9 cellular contexts compared by ENCODE assay signal in the genomic region with DNA sequence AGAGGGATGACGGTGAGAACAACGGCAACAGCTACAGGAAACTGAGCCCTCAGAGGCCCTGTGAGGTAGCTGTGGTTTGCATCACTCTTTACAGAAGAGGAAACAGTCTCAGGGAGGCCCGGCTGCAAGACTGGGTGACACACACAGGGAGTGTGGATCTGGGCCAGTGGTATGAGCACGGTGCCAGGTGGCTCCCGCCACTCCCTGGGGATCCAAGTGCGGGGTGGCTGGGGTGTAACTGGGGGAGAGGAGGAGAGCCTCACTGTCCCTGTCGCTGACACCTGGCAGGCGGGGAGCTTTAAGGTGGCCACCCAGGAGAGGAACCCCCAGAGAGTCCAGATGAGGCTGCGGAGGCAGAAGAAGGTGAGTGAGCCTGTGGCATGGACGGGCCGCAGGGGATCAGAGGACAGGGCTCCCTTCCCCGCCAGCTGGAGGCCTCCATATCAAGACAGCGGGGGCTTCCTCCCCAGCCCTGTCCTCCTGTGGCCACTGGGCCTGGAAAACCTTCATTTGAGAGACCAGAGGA. TPM values are rescaled to one million over a fixed set of nuclear protein-coding genes. Genes with fewer than 3 reads are reported as not detected.
DNase-seq lines count a peak whose midpoint lies in the region; ATAC-seq and TF ChIP-seq lines count a peak whose summit lies in the region.
"Had no signal": no experiment of that assay in that cellular context is flagged by ENCODE, and none has a peak within 500 bp of the region (broad histone marks: within the 10 kb centered on the region; RNA-seq: fewer than 3 reads in every experiment).

No MANE protein-coding gene starts in this region.

- H4K91ac ChIP-seq in IMR-90 (ENCODE audit: insufficient read depth, low read depth, low read length), result no peak overlapping the region

- peaks cover 13 to 23% of the 10 kb centered on the region in 2 experiments; a peak in 3 of 4 replicates for H3K79me1 ChIP-seq in IMR-90 (ENCODE audit: low read depth in 1 of 2, low read length in 2 of 2)

- no peak overlapping the region for H3K27ac ChIP-seq in IMR-90 (ENCODE audit: insufficient read depth, low read length)
- peak overlapping the region; percentile 71 for H3K27ac ChIP-seq in lower lobe of right lung

- no peak for TF ChIP-seq RAD21 in IMR-90 (IDR thresholded peaks at IDR 0.05; ENCODE audit: low read length)

- H3K4me1 ChIP-seq in IMR-90 (ENCODE audit: control insufficient read depth, insufficient read depth, low read length) (peaks cover 14% of the 10 kb centered on the region), lower lobe of right lung (no peaks in the 10 kb centered on the region)

- no peak overlapping the region for H4K5ac ChIP-seq in IMR-90 (ENCODE audit: low read depth, low read length)

- TF ChIP-seq CTCF in IMR-90 (conservative IDR thresholded peaks at IDR 0.05; ENCODE audit: low read depth, low read length), result no peak
- TF ChIP-seq CTCF in lower lobe of right lung (IDR thresholded peaks at IDR 0.05), result no peak

- no peak overlapping the region for H3K4me2 ChIP-seq in IMR-90 (ENCODE audit: low read depth, low read length)

- no peak overlapping the region for H3K56ac ChIP-seq in IMR-90 (ENCODE audit: extremely low read depth, insufficient read depth, low read length)

- intact Hi-C loops in IMR-90 (cut with micrococcal nuclease) (no loop called here), lower lobe of right lung (cut with DNase I) (no loop called here)

- peaks cover 8% of the 10 kb centered on the region; the same call in 1 of the 2 replicates for H4K20me1 ChIP-seq in IMR-90 (ENCODE audit: insufficient read depth, low read length)

- H2BK5ac ChIP-seq in IMR-90 (ENCODE audit: low read depth, low read length, poor library complexity, severe bottlenecking), result no peak overlapping the region

- no peak overlapping the region for H2AK9ac ChIP-seq in IMR-90 (replicated peaks; ENCODE audit: low read depth, low read length, poor library complexity)

- no peak overlapping the region for H2BK120ac ChIP-seq in IMR-90 (ENCODE audit: low read depth, low read length)

- no peak overlapping the region for H2BK15ac ChIP-seq in IMR-90 (ENCODE audit: low read depth, low read length)

- peak; percentile 78 for ATAC-seq in GM19397 (IDR thresholded peaks at IDR 0.05; ENCODE audit: unreplicated experiment)
- ATAC-seq in IMR-90 (ENCODE audit: low read depth), result no peak
- ATAC-seq in lower lobe of right lung, result peak; percentile 82 to 83
- ATAC-seq in stimulated activated naive CD8-positive, alpha-beta T cell treated with anti-CD3 and anti-CD28 coated beads, Interleukin-15, Interleukin-2, amounts not matched to agents 100 U/mL and 50 U/mL, for 24 hours, result peak; percentile 99

- H3K9me1 ChIP-seq in IMR-90 (ENCODE audit: insufficient read depth, low read length), result peaks cover 23% of the 10 kb centered on the region

- dilution Hi-C loops in IMR-90 (cut with HindIII; ENCODE audit: low sequenced_read_pairs, unreplicated experiment), result no loop called here

- in situ Hi-C loops in IMR-90 (cut with MboI; ENCODE audit: low sequenced_read_pairs), result no loop called here

- no peak overlapping the region for H3K23ac ChIP-seq in IMR-90 (ENCODE audit: low read depth, low read length)

- WGBS in IMR-90 (ENCODE audit: extremely low coverage in 2 of 2, insufficient read length in 1 of 2), 2 experiments, result 83% methylated on average over 3 of the region's 13 CpGs; no CpG with 5 or more reads in 1 of the 2 experiments

- H3K14ac ChIP-seq in IMR-90 (replicated peaks; ENCODE audit: low read depth, low read length), result no peak overlapping the region

- H3K27me3 ChIP-seq in IMR-90 (ENCODE audit: control insufficient read depth, insufficient read depth, low read length) (no peaks in the 10 kb centered on the region), lower lobe of right lung (ENCODE audit: low read depth) (no peaks in the 10 kb centered on the region)

- H3K9me3 ChIP-seq in IMR-90 (ENCODE audit: control insufficient read depth, insufficient read depth, low read length) (no peaks in the 10 kb centered on the region), lower lobe of right lung (no peaks in the 10 kb centered on the region)

- H4K8ac ChIP-seq in IMR-90 (ENCODE audit: low read depth in 2 of 2, low read length in 2 of 2), result no peak overlapping the region

- peak; percentile 56 for DNase-seq in IMR-90
- peak; percentile 69 for DNase-seq in activated T-cell treated with anti-CD3 and anti-CD28 coated beads for 24 hours (ENCODE audit: low read depth)
- peak; percentile 66 for DNase-seq in lower lobe of right lung
- DNase-seq in stimulated activated naive CD8-positive, alpha-beta T cell treated with anti-CD3 and anti-CD28 coated beads, Interleukin-15, Interleukin-2, amounts not matched to agents 100 U/mL and 50 U/mL, for 24 hours, result peak; percentile 76
- no peak for DNase-seq in NCI-H1417 treated with DMSO at 0.1 percent for 48 hours (lab: John Stamatoyannopoulos, UW)
- DNase-seq in globus pallidus (ENCODE audit: low spot score), result no peak
- DNase-seq in NCI-H1694 (lab: John Stamatoyannopoulos, UW), result no peak

- no peak overlapping the region for H3K4ac ChIP-seq in IMR-90 (ENCODE audit: low read depth, low read length)

- TF ChIP-seq POLR2A in IMR-90 (IDR thresholded peaks at IDR 0.05; ENCODE audit: low read depth, low read length), result no peak

- no peak overlapping the region for H2AK5ac ChIP-seq in IMR-90 (ENCODE audit: low read depth, low read length)

- POLR2A ChIA-PET in IMR-90 (lab: Charles Lee; ENCODE audit: unreplicated experiment), result no interaction called here

- H3K36me3 ChIP-seq in IMR-90 (ENCODE audit: control insufficient read depth, insufficient read depth, low read length), result peaks cover 23% of the 10 kb centered on the region
- H3K36me3 ChIP-seq in lower lobe of right lung, result peaks cover 66% of the 10 kb centered on the region

- CTCF ChIA-PET in IMR-90 (lab: Yijun Ruan, JAX), result interaction anchor here (0.5 kb wide), 1 partner anchor 22 kb away, joined by 3 read pairs; no protein-coding TSS in a partner anchor

- no peak overlapping the region for H3K9ac ChIP-seq in IMR-90 (ENCODE audit: low read depth, low read length)

- no TSS peak for BruUV-seq in IMR-90 (replicated peaks; lab: Mats Ljungman, UMichigan)

- H2AFZ ChIP-seq in IMR-90 (replicated peaks; ENCODE audit: low read length, poor library complexity), result no peak overlapping the region

- no peak overlapping the region for H2BK20ac ChIP-seq in IMR-90 (ENCODE audit: low read depth, low read length)

- H3K18ac ChIP-seq in IMR-90 (ENCODE audit: low read depth, low read length), result no peak overlapping the region

- H3K4me3 ChIP-seq in IMR-90 (ENCODE audit: insufficient read depth, low read depth, low read length) (no peak overlapping the region), lower lobe of right lung (no peak overlapping the region)

TF ChIP-seq in IMR-90, 13 proteins besides CTCF, POLR2A, EP300 and RAD21:
- TF ChIP-seq CHD1 (IDR thresholded peaks at IDR 0.05; ENCODE audit: low read depth, low read length), result no peak
- no peak for TF ChIP-seq MAFK (IDR thresholded peaks at IDR 0.05; ENCODE audit: low read depth, low read length)
- no peak for TF ChIP-seq CEBPB (IDR thresholded peaks at IDR 0.05; ENCODE audit: low read depth, low read length)
- no peak for TF ChIP-seq MAZ (IDR thresholded peaks at IDR 0.05; ENCODE audit: borderline replicate concordance, low read depth, low read length)
- TF ChIP-seq, protein P1, sequence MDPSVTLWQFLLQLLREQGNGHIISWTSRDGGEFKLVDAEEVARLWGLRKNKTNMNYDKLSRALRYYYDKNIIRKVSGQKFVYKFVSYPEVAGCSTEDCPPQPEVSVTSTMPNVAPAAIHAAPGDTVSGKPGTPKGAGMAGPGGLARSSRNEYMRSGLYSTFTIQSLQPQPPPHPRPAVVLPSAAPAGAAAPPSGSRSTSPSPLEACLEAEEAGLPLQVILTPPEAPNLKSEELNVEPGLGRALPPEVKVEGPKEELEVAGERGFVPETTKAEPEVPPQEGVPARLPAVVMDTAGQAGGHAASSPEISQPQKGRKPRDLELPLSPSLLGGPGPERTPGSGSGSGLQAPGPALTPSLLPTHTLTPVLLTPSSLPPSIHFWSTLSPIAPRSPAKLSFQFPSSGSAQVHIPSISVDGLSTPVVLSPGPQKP (IDR thresholded peaks at IDR 0.05; ENCODE audit: borderline replicate concordance, low read depth, low read length), result no peak
- TF ChIP-seq BHLHE40 (IDR thresholded peaks at IDR 0.05; ENCODE audit: low read depth, low read length), result no peak
- no peak for TF ChIP-seq FOS (IDR thresholded peaks at IDR 0.05; ENCODE audit: low read depth, low read length)
- no peak for TF ChIP-seq RFX5 (IDR thresholded peaks at IDR 0.05; ENCODE audit: low read depth, low read length)
- TF ChIP-seq NFE2L2 (IDR thresholded peaks at IDR 0.05; ENCODE audit: low read depth, low read length), result no peak
- no peak for TF ChIP-seq RCOR1 (IDR thresholded peaks at IDR 0.05; ENCODE audit: insufficient replicate concordance, low read length)

RNA-seq across cellular contexts. Expression of a gene that starts 5.6 kb away (rescaled TPM):
- total RNA-seq in IMR-90 (2012; rRNA removed) (not detected in 2 replicates), lower lobe of right lung (1.9 TPM)
- not detected in 2 replicates for polyA plus RNA-seq in IMR-90 (2012; rRNA removed)
- polyA plus RNA-seq in IMR-90 (2012; cell fraction: cytosol; rRNA removed), result not detected in 2 replicates
- not detected in 2 replicates for polyA plus RNA-seq in IMR-90 (2012; cell fraction: nucleus; rRNA removed; ENCODE audit: low replicate concordance)
- total RNA-seq: pulmonary artery endothelial cell had no signal

RNA-seq across cellular contexts. Expression of a gene that starts 54.5 kb away (rescaled TPM):
- total RNA-seq in IMR-90 (2012; rRNA removed), result 3.9 and 4.3 TPM in 2 replicates
- polyA plus RNA-seq in IMR-90 (2012; rRNA removed), result 1.8 and 2.3 TPM in 2 replicates
- 0.92 and 1.1 TPM in 2 replicates for polyA plus RNA-seq in IMR-90 (2012; cell fraction: cytosol; rRNA removed)
- polyA plus RNA-seq in IMR-90 (2012; cell fraction: nucleus; rRNA removed; ENCODE audit: low replicate concordance), result 2.0 and 2.7 TPM in 2 replicates
- 5.7 TPM for total RNA-seq in lower lobe of right lung

RNA-seq across cellular contexts. Expression of a gene that starts 57.8 kb away (rescaled TPM):
- total RNA-seq in IMR-90 (2012; rRNA removed) (not detected in 2 replicates), lower lobe of right lung (not detected)
- polyA plus RNA-seq in IMR-90 (2012; rRNA removed), result not detected in 2 replicates
- polyA plus RNA-seq in IMR-90 (2012; cell fraction: cytosol; rRNA removed), result not detected in 2 replicates
- polyA plus RNA-seq in IMR-90 (2012; cell fraction: nucleus; rRNA removed; ENCODE audit: low replicate concordance), result not detected in 2 replicates
- total RNA-seq: pulmonary artery endothelial cell had no signal

Comparison
In these comparisons a context has a peak if more than half of its experiments do, and no peak if none do; other contexts are left out.
1. DNase-seq: peak in IMR-90 (single experiment), activated T-cell treated with anti-CD3 and anti-CD28 coated beads for 24 hours (single experiment), lower lobe of right lung (single experiment) and stimulated activated naive CD8-positive, alpha-beta T cell treated with anti-CD3 and anti-CD28 coated beads, Interleukin-15, Interleukin-2, amounts not matched to agents 100 U/mL and 50 U/mL, for 24 hours (single experiment); none in NCI-H1417 treated with DMSO at 0.1 percent for 48 hours (single experiment), globus pallidus (single experiment) and NCI-H1694 (single experiment).